Comparison of ENCODE assay signal across 8 cellular contexts in genomic region chr21:32771134-32771523, GRCh38. TPM values are rescaled to one million over a fixed set of nuclear protein-coding genes. Genes with fewer than 3 reads are reported as not detected.
DNase-seq lines count a peak whose midpoint lies in the region; ATAC-seq and TF ChIP-seq lines count a peak whose summit lies in the region.

No MANE protein-coding gene starts in this region.

- intact Hi-C loops in CD8-positive, alpha-beta T cell (cut with DNase I, micrococcal nuclease): loop anchor here (1.0 to 10.0 kb wide), 7 partner anchors 161 to 1846 kb away; partner anchors contain the start of genes CRYZL1 (in 1 of the 2), EVA1C (in 1 of the 2), ITSN1 (in 1 of the 2) and MIS18A (in 1 of the 2)
- intact Hi-C loops in left ventricle myocardium superior (cut with micrococcal nuclease): no loop called here

- H3K27me3 Mint-ChIP-seq in CD8-positive, alpha-beta T cell (ENCODE audit: low read depth): no peaks in the 10 kb centered on the region
- peaks cover 5% of the 10 kb centered on the region for H3K27me3 Mint-ChIP-seq in activated naive CD8-positive, alpha-beta T cell treated with anti-CD3 and anti-CD28 coated beads, Interleukin-2, amount 50 U/mL, for 24 hours

- peak in 5 of 7 experiments; percentile 26 to 59 (median 51) for DNase-seq in CD8-positive, alpha-beta T cell
- DNase-seq in RPMI7951 (ENCODE audit: low read depth) (peak; percentile 59), left ventricle myocardium superior (peak; percentile 75), retinal pigment epithelial cell (ENCODE audit: low read depth) (peak; percentile 19), NCI-H1694 (lab: John Stamatoyannopoulos, UW) (no peak)
- peak; percentile 48 for DNase-seq in activated naive CD8-positive, alpha-beta T cell treated with anti-CD3 and anti-CD28 coated beads, Interleukin-2, amount 50 U/mL, for 24 hours

- H3K36me3 Mint-ChIP-seq in CD8-positive, alpha-beta T cell: peaks cover 35% of the 10 kb centered on the region
- H3K36me3 Mint-ChIP-seq in activated naive CD8-positive, alpha-beta T cell treated with anti-CD3 and anti-CD28 coated beads, Interleukin-2, amount 50 U/mL, for 24 hours (ENCODE audit: low read depth): peaks cover 50% of the 10 kb centered on the region

- H3K4me3 Mint-ChIP-seq in CD8-positive, alpha-beta T cell: peak overlapping the region; percentile 96
- peak overlapping the region; percentile 98 for H3K4me3 Mint-ChIP-seq in activated naive CD8-positive, alpha-beta T cell treated with anti-CD3 and anti-CD28 coated beads, Interleukin-2, amount 50 U/mL, for 24 hours

- H3K4me1 Mint-ChIP-seq in CD8-positive, alpha-beta T cell (ENCODE audit: low read depth): peaks cover 65% of the 10 kb centered on the region
- peaks cover 66% of the 10 kb centered on the region for H3K4me1 Mint-ChIP-seq in activated naive CD8-positive, alpha-beta T cell treated with anti-CD3 and anti-CD28 coated beads, Interleukin-2, amount 50 U/mL, for 24 hours

- H3K27ac ChIP-seq in CD8-positive, alpha-beta T cell (ENCODE audit: low read depth, low read length): peak overlapping the region; percentile 69

- no peaks in the 10 kb centered on the region for H3K36me3 ChIP-seq in CD8-positive, alpha-beta T cell (ENCODE audit: insufficient read depth, low read length)

- H3K9me3 Mint-ChIP-seq in CD8-positive, alpha-beta T cell: no peaks in the 10 kb centered on the region
- peaks cover 10% of the 10 kb centered on the region for H3K9me3 Mint-ChIP-seq in activated naive CD8-positive, alpha-beta T cell treated with anti-CD3 and anti-CD28 coated beads, Interleukin-2, amount 50 U/mL, for 24 hours

- peak; percentile 15 for ATAC-seq in CD8-positive, alpha-beta T cell
- ATAC-seq in GM19035 (IDR thresholded peaks at IDR 0.05; ENCODE audit: unreplicated experiment) (peak; percentile 55), HG03159 (IDR thresholded peaks at IDR 0.05; ENCODE audit: unreplicated experiment) (peak; percentile 47), left ventricle myocardium superior (peak; percentile 72)
- ATAC-seq in activated naive CD8-positive, alpha-beta T cell treated with anti-CD3 and anti-CD28 coated beads, Interleukin-2, amount 50 U/mL, for 24 hours: peak; percentile 13

- no peaks in the 10 kb centered on the region for H3K27me3 ChIP-seq in CD8-positive, alpha-beta T cell (ENCODE audit: insufficient read depth, low read length)

- TF ChIP-seq CTCF in CD8-positive, alpha-beta T cell (IDR thresholded peaks at IDR 0.05): no peak
- no peak for TF ChIP-seq CTCF in retinal pigment epithelial cell (conservative IDR thresholded peaks at IDR 0.05; ENCODE audit: low read depth, low read length)

- H3K4me1 ChIP-seq in CD8-positive, alpha-beta T cell (ENCODE audit: insufficient read depth, low read length): peaks cover 40% of the 10 kb centered on the region

- H3K4me3 ChIP-seq in CD8-positive, alpha-beta T cell (ENCODE audit: low read depth, low read length): peak overlapping the region; percentile 82
- H3K4me3 ChIP-seq in retinal pigment epithelial cell (ENCODE audit: low read length): peak overlapping the region; percentile 94

- no peaks in the 10 kb centered on the region for H3K9me3 ChIP-seq in CD8-positive, alpha-beta T cell (ENCODE audit: low read length)

- CTCF ChIA-PET in CD8-positive, alpha-beta T cell (lab: Charles Lee): interaction anchor here (0.6 to 1.9 kb wide), 9 partner anchors 12 to 785 kb away, joined by 3 to 5 read pairs (median 4); no protein-coding TSS in a partner anchor

- POLR2A ChIA-PET in CD8-positive, alpha-beta T cell (lab: Charles Lee): interaction anchor here (0.5 to 3.4 kb wide), 28 partner anchors 9 to 1076 kb away, joined by 3 to 40 read pairs (median 4); partner anchors contain the start of genes CFAP298, GART, SON and SYNJ1

- peak overlapping the region; percentile 87 for H3K27ac Mint-ChIP-seq in CD8-positive, alpha-beta T cell
- peak overlapping the region; percentile 100 for H3K27ac Mint-ChIP-seq in activated naive CD8-positive, alpha-beta T cell treated with anti-CD3 and anti-CD28 coated beads, Interleukin-2, amount 50 U/mL, for 24 hours

RNA-seq across cellular contexts. Expression of gene PAXBP1, which starts 0.4 kb away (rescaled TPM):
- 10 to 100 TPM; 50.9 to 62.1 TPM for total RNA-seq in CD8-positive, alpha-beta T cell
- total RNA-seq in RPMI7951 (2014; rRNA removed; shearing (Covaris generic)): 11.4 and 15.3 TPM in 2 replicates
- 16.1 TPM for total RNA-seq in left ventricle myocardium superior

RNA-seq across cellular contexts. Expression of gene SYNJ1, which starts 43.3 kb away (rescaled TPM):
- 10 to 100 TPM; 10.5 to 10.7 TPM for total RNA-seq in CD8-positive, alpha-beta T cell
- total RNA-seq in RPMI7951 (2014; rRNA removed; shearing (Covaris generic)): 5.0 and 7.1 TPM in 2 replicates
- 11.4 TPM for total RNA-seq in left ventricle myocardium superior

Comparison
In these comparisons a context has a peak if more than half of its experiments do, and no peak if none do; other contexts are left out.
1. ATAC-seq: peak in every context shown above with its lines; median percentile 72 in left ventricle myocardium superior; 55 in GM19035; 47 in HG03159; 15 in CD8-positive, alpha-beta T cell; 13 in activated naive CD8-positive, alpha-beta T cell treated with anti-CD3 and anti-CD28 coated beads, Interleukin-2, amount 50 U/mL, for 24 hours.